ENCODE assay signal across 18 cellular contexts in genomic region chr1:5410652-5411051, GRCh38.
"Had no signal": no experiment of that assay in that cellular context is flagged by ENCODE, and none has a peak within 500 bp of the region (broad histone marks: within the 10 kb centered on the region; RNA-seq: fewer than 3 reads in every experiment).

No MANE protein-coding gene starts in this region.

- ATAC-seq: foreskin keratinocyte; left cardiac atrium; left ventricle myocardium superior; naive thymus-derived CD8-positive, alpha-beta T cell; sciatic nerve; stimulated activated naive B cell treated with anti-CD40 and anti-IgM and Interleukin-4, amounts not matched to agents 10 μg/mL and 1 μg/mL and 100 μg/mL, for 72 hours; stimulated activated naive CD8-positive, alpha-beta T cell treated with anti-CD3 and anti-CD28 coated beads, Interleukin-15, amount 100 ng/mL, for 72 hours; upper lobe of right lung had no signal

- H3K4me3 ChIP-seq: lung, spleen, testis, tibial nerve, upper lobe of right lung, vagina had no signal

- H3K9me3 ChIP-seq: neutrophil, testis, tibial nerve, upper lobe of right lung, vagina had no signal

- H3K36me3 ChIP-seq: neutrophil, spleen, tibial nerve, upper lobe of right lung, vagina had no signal

- H3K27ac ChIP-seq: foreskin keratinocyte, neutrophil, spleen, testis, tibial nerve, upper lobe of right lung, vagina had no signal

- DNase-seq: kidney; left cardiac atrium; left ventricle myocardium superior; spleen; stimulated activated CD4-positive, alpha-beta T cell treated with anti-CD3 and anti-CD28 coated beads, Interleukin-15, amount 100 ng/mL, for 24 hours; stimulated activated CD4-positive, alpha-beta T cell treated with anti-CD3 and anti-CD28 coated beads, Interleukin-1b, Interleukin-23, amount 100 ng/mL, for 48 hours; stimulated activated CD4-positive, alpha-beta T cell treated with anti-CD3 and anti-CD28 coated beads, Interleukin-4, amount 100 ng/mL, for 4 hours; stimulated activated naive B cell treated with anti-CD40 and anti-IgM and Interleukin-4, amounts not matched to agents 10 μg/mL and 1 μg/mL and 100 μg/mL, for 72 hours; stimulated activated naive CD8-positive, alpha-beta T cell treated with anti-CD3 and anti-CD28 coated beads, Interleukin-15, amount 100 ng/mL, for 72 hours; testis; upper lobe of right lung had no signal

- H3K27me3 ChIP-seq: foreskin keratinocyte, neutrophil, testis, tibial nerve, upper lobe of right lung, vagina had no signal

- H3K4me1 ChIP-seq: foreskin keratinocyte, spleen, testis, tibial nerve, upper lobe of right lung, vagina had no signal
